In the genomic region with DNA sequence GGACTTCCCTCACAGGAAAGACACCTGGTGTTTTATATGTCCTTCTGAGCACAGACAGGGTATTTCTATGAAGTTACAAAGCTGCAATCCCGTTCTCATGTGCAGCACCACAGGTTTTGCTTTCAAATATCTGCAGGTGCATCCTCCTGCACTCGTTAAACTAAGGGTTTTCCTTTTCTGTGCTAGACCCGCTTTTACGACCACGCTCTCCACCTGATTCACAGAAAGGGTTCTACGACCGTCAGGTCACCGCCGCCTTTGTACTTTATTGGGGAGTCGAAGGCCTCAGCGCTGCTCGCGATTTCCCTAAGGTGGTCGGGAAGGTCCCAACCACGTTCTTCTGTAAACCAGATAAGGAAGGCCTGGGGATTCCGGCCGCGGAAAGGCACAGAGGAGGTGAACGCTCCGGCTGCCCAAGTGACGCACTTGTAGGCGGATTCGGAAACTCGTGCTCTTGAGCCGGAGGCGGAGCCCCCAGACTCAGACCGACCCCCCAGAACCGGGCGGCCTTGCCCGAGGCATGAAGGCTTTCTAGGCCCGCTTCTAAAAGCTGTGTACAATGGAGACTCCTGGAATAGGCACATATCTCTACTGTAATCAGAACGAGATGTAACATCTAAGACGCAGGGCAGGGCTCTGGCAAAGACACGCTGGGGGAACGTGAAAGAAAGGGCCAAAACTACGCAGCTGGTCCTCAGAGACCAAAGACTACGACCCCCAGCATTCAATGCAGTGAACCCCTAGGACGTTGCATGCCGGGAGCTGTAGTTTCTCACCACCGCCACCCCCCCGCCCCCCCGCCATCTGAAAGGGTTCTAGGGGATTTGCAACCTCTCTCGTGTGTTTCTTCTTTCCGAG, we compare ENCODE assay signal across 1 cellular context.
TF ChIP-seq lines count a peak whose summit lies in the region.

No MANE protein-coding gene starts in this region.

TF ChIP-seq in K562, 482 proteins besides CTCF, POLR2A, EP300 and RAD21 (continued from another document and continues in another):
- TF ChIP-seq, protein P1, sequence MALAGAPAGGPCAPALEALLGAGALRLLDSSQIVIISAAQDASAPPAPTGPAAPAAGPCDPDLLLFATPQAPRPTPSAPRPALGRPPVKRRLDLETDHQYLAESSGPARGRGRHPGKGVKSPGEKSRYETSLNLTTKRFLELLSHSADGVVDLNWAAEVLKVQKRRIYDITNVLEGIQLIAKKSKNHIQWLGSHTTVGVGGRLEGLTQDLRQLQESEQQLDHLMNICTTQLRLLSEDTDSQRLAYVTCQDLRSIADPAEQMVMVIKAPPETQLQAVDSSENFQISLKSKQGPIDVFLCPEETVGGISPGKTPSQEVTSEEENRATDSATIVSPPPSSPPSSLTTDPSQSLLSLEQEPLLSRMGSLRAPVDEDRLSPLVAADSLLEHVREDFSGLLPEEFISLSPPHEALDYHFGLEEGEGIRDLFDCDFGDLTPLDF (CRISPR knock-in tag; IDR thresholded peaks at IDR 0.05), result no peak
- TF ChIP-seq, protein P2, sequence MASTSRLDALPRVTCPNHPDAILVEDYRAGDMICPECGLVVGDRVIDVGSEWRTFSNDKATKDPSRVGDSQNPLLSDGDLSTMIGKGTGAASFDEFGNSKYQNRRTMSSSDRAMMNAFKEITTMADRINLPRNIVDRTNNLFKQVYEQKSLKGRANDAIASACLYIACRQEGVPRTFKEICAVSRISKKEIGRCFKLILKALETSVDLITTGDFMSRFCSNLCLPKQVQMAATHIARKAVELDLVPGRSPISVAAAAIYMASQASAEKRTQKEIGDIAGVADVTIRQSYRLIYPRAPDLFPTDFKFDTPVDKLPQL (IDR thresholded peaks at IDR 0.05; ENCODE audit: extremely low read depth, insufficient read length), result no peak
- TF ChIP-seq, protein P3, sequence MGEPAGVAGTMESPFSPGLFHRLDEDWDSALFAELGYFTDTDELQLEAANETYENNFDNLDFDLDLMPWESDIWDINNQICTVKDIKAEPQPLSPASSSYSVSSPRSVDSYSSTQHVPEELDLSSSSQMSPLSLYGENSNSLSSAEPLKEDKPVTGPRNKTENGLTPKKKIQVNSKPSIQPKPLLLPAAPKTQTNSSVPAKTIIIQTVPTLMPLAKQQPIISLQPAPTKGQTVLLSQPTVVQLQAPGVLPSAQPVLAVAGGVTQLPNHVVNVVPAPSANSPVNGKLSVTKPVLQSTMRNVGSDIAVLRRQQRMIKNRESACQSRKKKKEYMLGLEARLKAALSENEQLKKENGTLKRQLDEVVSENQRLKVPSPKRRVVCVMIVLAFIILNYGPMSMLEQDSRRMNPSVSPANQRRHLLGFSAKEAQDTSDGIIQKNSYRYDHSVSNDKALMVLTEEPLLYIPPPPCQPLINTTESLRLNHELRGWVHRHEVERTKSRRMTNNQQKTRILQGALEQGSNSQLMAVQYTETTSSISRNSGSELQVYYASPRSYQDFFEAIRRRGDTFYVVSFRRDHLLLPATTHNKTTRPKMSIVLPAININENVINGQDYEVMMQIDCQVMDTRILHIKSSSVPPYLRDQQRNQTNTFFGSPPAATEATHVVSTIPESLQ (CRISPR knock-in tag; IDR thresholded peaks at IDR 0.05), result no peak
- TF ChIP-seq ZNF780A (CRISPR knock-in tag; IDR thresholded peaks at IDR 0.05) (no peak), EGR1 (conservative IDR thresholded peaks at IDR 0.05) (no peak), NFATC3 (IDR thresholded peaks at IDR 0.05) (no peak), PHF20 (IDR thresholded peaks at IDR 0.05; ENCODE audit: partially characterized antibody) (no peak), HIVEP1 (CRISPR knock-in tag; IDR thresholded peaks at IDR 0.05) (no peak), ELF1 (tag; IDR thresholded peaks at IDR 0.05) (no peak), NRF1 (conservative IDR thresholded peaks at IDR 0.05 in 1 of 2, IDR thresholded peaks at IDR 0.05 in 1 of 2) (peak; percentile 23 to 49; a peak in 1 of 4 replicates), HDAC8 (tag; IDR thresholded peaks at IDR 0.05) (no peak), ZNF23 (CRISPR knock-in tag; IDR thresholded peaks at IDR 0.05) (no peak), FIP1L1 (IDR thresholded peaks at IDR 0.05; ENCODE audit: low read depth, low read length, poor library complexity, severe bottlenecking) (no peak), MYNN (IDR thresholded peaks at IDR 0.05) (no peak), MYNN (CRISPR knock-in tag; IDR thresholded peaks at IDR 0.05) (no peak), MCM5 (IDR thresholded peaks at IDR 0.05; ENCODE audit: low read depth) (no peak), NFYB (IDR thresholded peaks at IDR 0.05; ENCODE audit: extremely low read depth, insufficient read length) (no peak), SETDB1 (IDR thresholded peaks at IDR 0.05; ENCODE audit: low read length) (no peak), SMARCB1 (IDR thresholded peaks at IDR 0.05; ENCODE audit: insufficient read length, low read depth) (no peak), ZNF57 (CRISPR knock-in tag; IDR thresholded peaks at IDR 0.05) (no peak), ZNF589 (CRISPR knock-in tag; IDR thresholded peaks at IDR 0.05; ENCODE audit: low read depth) (no peak; the same call in 1 of the 2 replicates), MEF2A (IDR thresholded peaks at IDR 0.05; ENCODE audit: control insufficient read depth, low read depth, low read length) (no peak), HNRNPL (IDR thresholded peaks at IDR 0.05; ENCODE audit: low read depth, low read length) (no peak), CREB1 (IDR thresholded peaks at IDR 0.05) (no peak), CREB1 (CRISPR knock-in tag; IDR thresholded peaks at IDR 0.05) (no peak; the same call in 1 of the 2 replicates), TCFL5 (CRISPR knock-in tag; conservative IDR thresholded peaks at IDR 0.05) (no peak), XRCC5 (IDR thresholded peaks at IDR 0.05; ENCODE audit: low read depth, low read length) (0 out of 2 replicates have a peak, but pooled peaks have one; percentile 28), RHOXF2B (CRISPR knock-in tag; conservative IDR thresholded peaks at IDR 0.05) (no peak), DPF2 (IDR thresholded peaks at IDR 0.05) (0 out of 2 replicates have a peak, but pooled peaks have one; percentile 47), SRF (CRISPR knock-in tag; IDR thresholded peaks at IDR 0.05) (no peak; a peak in 1 of 4 replicates)
- TF ChIP-seq, protein P4, sequence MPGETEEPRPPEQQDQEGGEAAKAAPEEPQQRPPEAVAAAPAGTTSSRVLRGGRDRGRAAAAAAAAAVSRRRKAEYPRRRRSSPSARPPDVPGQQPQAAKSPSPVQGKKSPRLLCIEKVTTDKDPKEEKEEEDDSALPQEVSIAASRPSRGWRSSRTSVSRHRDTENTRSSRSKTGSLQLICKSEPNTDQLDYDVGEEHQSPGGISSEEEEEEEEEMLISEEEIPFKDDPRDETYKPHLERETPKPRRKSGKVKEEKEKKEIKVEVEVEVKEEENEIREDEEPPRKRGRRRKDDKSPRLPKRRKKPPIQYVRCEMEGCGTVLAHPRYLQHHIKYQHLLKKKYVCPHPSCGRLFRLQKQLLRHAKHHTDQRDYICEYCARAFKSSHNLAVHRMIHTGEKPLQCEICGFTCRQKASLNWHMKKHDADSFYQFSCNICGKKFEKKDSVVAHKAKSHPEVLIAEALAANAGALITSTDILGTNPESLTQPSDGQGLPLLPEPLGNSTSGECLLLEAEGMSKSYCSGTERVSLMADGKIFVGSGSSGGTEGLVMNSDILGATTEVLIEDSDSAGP (CRISPR knock-in tag; IDR thresholded peaks at IDR 0.05), result no peak
- TF ChIP-seq, protein P5, sequence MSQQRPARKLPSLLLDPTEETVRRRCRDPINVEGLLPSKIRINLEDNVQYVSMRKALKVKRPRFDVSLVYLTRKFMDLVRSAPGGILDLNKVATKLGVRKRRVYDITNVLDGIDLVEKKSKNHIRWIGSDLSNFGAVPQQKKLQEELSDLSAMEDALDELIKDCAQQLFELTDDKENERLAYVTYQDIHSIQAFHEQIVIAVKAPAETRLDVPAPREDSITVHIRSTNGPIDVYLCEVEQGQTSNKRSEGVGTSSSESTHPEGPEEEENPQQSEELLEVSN (IDR thresholded peaks at IDR 0.05; ENCODE audit: borderline replicate concordance in 1 of 2, extremely low read depth in 1 of 2, insufficient read depth in 1 of 2, insufficient read length in 1 of 2, low read depth in 1 of 2, low read length in 1 of 2, poor library complexity in 1 of 2, severe bottlenecking in 1 of 2), result peak in 1 of 2 experiments; percentile 8
- TF ChIP-seq, protein P6, sequence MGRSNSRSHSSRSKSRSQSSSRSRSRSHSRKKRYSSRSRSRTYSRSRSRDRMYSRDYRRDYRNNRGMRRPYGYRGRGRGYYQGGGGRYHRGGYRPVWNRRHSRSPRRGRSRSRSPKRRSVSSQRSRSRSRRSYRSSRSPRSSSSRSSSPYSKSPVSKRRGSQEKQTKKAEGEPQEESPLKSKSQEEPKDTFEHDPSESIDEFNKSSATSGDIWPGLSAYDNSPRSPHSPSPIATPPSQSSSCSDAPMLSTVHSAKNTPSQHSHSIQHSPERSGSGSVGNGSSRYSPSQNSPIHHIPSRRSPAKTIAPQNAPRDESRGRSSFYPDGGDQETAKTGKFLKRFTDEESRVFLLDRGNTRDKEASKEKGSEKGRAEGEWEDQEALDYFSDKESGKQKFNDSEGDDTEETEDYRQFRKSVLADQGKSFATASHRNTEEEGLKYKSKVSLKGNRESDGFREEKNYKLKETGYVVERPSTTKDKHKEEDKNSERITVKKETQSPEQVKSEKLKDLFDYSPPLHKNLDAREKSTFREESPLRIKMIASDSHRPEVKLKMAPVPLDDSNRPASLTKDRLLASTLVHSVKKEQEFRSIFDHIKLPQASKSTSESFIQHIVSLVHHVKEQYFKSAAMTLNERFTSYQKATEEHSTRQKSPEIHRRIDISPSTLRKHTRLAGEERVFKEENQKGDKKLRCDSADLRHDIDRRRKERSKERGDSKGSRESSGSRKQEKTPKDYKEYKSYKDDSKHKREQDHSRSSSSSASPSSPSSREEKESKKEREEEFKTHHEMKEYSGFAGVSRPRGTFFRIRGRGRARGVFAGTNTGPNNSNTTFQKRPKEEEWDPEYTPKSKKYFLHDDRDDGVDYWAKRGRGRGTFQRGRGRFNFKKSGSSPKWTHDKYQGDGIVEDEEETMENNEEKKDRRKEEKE (IDR thresholded peaks at IDR 0.05; ENCODE audit: borderline replicate concordance in 1 of 2, control insufficient read depth in 1 of 2, low read depth in 2 of 2, low read length in 1 of 2), result no peak
- TF ChIP-seq, protein P7, sequence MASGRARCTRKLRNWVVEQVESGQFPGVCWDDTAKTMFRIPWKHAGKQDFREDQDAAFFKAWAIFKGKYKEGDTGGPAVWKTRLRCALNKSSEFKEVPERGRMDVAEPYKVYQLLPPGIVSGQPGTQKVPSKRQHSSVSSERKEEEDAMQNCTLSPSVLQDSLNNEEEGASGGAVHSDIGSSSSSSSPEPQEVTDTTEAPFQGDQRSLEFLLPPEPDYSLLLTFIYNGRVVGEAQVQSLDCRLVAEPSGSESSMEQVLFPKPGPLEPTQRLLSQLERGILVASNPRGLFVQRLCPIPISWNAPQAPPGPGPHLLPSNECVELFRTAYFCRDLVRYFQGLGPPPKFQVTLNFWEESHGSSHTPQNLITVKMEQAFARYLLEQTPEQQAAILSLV (tag; IDR thresholded peaks at IDR 0.05), result no peak
- TF ChIP-seq, protein P8, sequence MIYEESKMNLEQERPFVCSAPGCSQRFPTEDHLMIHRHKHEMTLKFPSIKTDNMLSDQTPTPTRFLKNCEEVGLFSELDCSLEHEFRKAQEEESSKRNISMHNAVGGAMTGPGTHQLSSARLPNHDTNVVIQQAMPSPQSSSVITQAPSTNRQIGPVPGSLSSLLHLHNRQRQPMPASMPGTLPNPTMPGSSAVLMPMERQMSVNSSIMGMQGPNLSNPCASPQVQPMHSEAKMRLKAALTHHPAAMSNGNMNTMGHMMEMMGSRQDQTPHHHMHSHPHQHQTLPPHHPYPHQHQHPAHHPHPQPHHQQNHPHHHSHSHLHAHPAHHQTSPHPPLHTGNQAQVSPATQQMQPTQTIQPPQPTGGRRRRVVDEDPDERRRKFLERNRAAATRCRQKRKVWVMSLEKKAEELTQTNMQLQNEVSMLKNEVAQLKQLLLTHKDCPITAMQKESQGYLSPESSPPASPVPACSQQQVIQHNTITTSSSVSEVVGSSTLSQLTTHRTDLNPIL (CRISPR knock-in tag; IDR thresholded peaks at IDR 0.05), result no peak
- TF ChIP-seq, protein P9, sequence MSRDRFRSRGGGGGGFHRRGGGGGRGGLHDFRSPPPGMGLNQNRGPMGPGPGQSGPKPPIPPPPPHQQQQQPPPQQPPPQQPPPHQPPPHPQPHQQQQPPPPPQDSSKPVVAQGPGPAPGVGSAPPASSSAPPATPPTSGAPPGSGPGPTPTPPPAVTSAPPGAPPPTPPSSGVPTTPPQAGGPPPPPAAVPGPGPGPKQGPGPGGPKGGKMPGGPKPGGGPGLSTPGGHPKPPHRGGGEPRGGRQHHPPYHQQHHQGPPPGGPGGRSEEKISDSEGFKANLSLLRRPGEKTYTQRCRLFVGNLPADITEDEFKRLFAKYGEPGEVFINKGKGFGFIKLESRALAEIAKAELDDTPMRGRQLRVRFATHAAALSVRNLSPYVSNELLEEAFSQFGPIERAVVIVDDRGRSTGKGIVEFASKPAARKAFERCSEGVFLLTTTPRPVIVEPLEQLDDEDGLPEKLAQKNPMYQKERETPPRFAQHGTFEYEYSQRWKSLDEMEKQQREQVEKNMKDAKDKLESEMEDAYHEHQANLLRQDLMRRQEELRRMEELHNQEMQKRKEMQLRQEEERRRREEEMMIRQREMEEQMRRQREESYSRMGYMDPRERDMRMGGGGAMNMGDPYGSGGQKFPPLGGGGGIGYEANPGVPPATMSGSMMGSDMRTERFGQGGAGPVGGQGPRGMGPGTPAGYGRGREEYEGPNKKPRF (IDR thresholded peaks at IDR 0.05; ENCODE audit: low read depth, low read length), result no peak
- TF ChIP-seq, protein P10, sequence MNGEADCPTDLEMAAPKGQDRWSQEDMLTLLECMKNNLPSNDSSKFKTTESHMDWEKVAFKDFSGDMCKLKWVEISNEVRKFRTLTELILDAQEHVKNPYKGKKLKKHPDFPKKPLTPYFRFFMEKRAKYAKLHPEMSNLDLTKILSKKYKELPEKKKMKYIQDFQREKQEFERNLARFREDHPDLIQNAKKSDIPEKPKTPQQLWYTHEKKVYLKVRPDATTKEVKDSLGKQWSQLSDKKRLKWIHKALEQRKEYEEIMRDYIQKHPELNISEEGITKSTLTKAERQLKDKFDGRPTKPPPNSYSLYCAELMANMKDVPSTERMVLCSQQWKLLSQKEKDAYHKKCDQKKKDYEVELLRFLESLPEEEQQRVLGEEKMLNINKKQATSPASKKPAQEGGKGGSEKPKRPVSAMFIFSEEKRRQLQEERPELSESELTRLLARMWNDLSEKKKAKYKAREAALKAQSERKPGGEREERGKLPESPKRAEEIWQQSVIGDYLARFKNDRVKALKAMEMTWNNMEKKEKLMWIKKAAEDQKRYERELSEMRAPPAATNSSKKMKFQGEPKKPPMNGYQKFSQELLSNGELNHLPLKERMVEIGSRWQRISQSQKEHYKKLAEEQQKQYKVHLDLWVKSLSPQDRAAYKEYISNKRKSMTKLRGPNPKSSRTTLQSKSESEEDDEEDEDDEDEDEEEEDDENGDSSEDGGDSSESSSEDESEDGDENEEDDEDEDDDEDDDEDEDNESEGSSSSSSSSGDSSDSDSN (IDR thresholded peaks at IDR 0.05; ENCODE audit: borderline replicate concordance in 1 of 2, low read depth in 2 of 2, low read length in 2 of 2), result no peak
- TF ChIP-seq, protein P11, sequence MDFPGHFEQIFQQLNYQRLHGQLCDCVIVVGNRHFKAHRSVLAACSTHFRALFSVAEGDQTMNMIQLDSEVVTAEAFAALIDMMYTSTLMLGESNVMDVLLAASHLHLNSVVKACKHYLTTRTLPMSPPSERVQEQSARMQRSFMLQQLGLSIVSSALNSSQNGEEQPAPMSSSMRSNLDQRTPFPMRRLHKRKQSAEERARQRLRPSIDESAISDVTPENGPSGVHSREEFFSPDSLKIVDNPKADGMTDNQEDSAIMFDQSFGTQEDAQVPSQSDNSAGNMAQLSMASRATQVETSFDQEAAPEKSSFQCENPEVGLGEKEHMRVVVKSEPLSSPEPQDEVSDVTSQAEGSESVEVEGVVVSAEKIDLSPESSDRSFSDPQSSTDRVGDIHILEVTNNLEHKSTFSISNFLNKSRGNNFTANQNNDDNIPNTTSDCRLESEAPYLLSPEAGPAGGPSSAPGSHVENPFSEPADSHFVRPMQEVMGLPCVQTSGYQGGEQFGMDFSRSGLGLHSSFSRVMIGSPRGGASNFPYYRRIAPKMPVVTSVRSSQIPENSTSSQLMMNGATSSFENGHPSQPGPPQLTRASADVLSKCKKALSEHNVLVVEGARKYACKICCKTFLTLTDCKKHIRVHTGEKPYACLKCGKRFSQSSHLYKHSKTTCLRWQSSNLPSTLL (IDR thresholded peaks at IDR 0.05), result no peak
